Comparison of ENCODE assay signal across 9 cellular contexts in the genomic region with DNA sequence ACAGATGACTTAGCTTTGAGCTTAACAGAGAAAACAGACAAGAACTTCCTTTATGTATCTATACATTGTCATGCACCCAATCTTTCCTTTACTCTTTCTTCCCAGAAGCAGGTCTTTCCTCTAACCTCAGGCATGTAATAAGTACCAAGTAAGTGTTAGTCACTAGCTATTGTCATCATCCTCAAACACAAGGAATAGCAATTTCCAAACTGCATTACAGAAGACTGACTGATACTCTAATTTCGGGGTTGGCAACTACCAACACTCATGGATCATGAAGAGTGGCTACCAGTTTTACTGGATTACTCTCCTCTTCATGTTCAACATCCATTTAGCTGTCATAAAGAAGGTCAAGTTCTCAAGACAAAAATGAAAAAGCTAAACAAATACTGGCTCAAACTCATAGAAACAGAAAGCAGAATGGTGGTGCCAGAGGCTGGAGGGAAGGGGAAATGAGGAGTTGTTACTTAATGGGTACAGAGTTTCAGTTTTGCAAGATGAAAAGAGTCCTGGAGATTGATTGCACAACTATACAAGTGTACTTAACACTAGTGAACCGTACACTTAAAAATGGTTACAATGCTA.
DNase-seq lines count a peak whose midpoint lies in the region; ATAC-seq and TF ChIP-seq lines count a peak whose summit lies in the region.
"Had no signal": no experiment of that assay in that cellular context is flagged by ENCODE, and none has a peak within 500 bp of the region (broad histone marks: within the 10 kb centered on the region; RNA-seq: fewer than 3 reads in every experiment).

No MANE protein-coding gene starts in this region.

- H3K27ac ChIP-seq in fibroblast of lung (ENCODE audit: insufficient read depth, low read length), result peak overlapping the region; percentile 68
- H3K27ac ChIP-seq in skeletal muscle tissue (ENCODE audit: low read depth, low read length), result peak overlapping the region; percentile 2
- H3K27ac ChIP-seq: VCaP had no signal

- H3K36me3 ChIP-seq in fibroblast of lung (ENCODE audit: control insufficient read depth, insufficient read depth, low read length) (no peaks in the 10 kb centered on the region), skeletal muscle tissue (ENCODE audit: control insufficient read depth in 3 of 3, insufficient read depth in 3 of 3, low read length in 3 of 3) (no peaks in the 10 kb centered on the region)

- H3K79me2 ChIP-seq in fibroblast of lung (ENCODE audit: control insufficient read depth, insufficient read depth, low read length), result peaks cover 10% of the 10 kb centered on the region

- TF ChIP-seq CTCF in fibroblast of lung (conservative IDR thresholded peaks at IDR 0.05 in 1 of 2, IDR thresholded peaks at IDR 0.05 in 1 of 2; ENCODE audit: low read depth in 1 of 2, low read length in 2 of 2), result no peak

- peak; percentile 68 for ATAC-seq in GM18867 (IDR thresholded peaks at IDR 0.05; ENCODE audit: unreplicated experiment)
- peak; percentile 58 for ATAC-seq in HG03095 (IDR thresholded peaks at IDR 0.05; ENCODE audit: unreplicated experiment)
- no peak for ATAC-seq in GM21619 (IDR thresholded peaks at IDR 0.05; ENCODE audit: unreplicated experiment)
- no peak for ATAC-seq in GM21786 (IDR thresholded peaks at IDR 0.05; ENCODE audit: unreplicated experiment)

- no peak overlapping the region for H3K9ac ChIP-seq in fibroblast of lung (ENCODE audit: insufficient read depth, low read length)
- no peak overlapping the region for H3K9ac ChIP-seq in skeletal muscle tissue (ENCODE audit: low read depth in 1 of 3, low read length in 3 of 3)

- H3K4me2 ChIP-seq in fibroblast of lung (ENCODE audit: extremely low read depth, insufficient read depth, low read length), result peak overlapping the region; percentile 65

- no peaks in the 10 kb centered on the region for H3K9me3 ChIP-seq in fibroblast of lung (ENCODE audit: control insufficient read depth, insufficient read depth, low read depth, low read length)
- H3K9me3 ChIP-seq in skeletal muscle tissue (ENCODE audit: control insufficient read depth in 3 of 3, low read length in 3 of 3), result no peaks in the 10 kb centered on the region

- no peaks in the 10 kb centered on the region for H4K20me1 ChIP-seq in fibroblast of lung (ENCODE audit: control insufficient read depth, extremely low read depth, insufficient read depth, low read length)

- DNase-seq in SIG-M5 treated with dmso at 0.1 percent for 504 hours (lab: John Stamatoyannopoulos, UW; ENCODE audit: unreplicated experiment) (peak; percentile 94), fibroblast of lung (ENCODE audit: low read depth in 2 of 2) (peak; percentile 81 to 94), C1 segment of cervical spinal cord (lab: John Stamatoyannopoulos, UW) (no peak)

- no peaks in the 10 kb centered on the region for H3K27me3 ChIP-seq in fibroblast of lung (ENCODE audit: control insufficient read depth, insufficient read depth, low read length)
- no peaks in the 10 kb centered on the region for H3K27me3 ChIP-seq in skeletal muscle tissue (ENCODE audit: control insufficient read depth in 3 of 3, insufficient read depth in 3 of 3, low read length in 3 of 3)

- peaks cover 33% of the 10 kb centered on the region for H3K4me1 ChIP-seq in fibroblast of lung (ENCODE audit: control insufficient read depth, extremely low read depth, insufficient read depth, low read length)
- H3K4me1 ChIP-seq in skeletal muscle tissue (ENCODE audit: control insufficient read depth in 3 of 3, insufficient read depth in 3 of 3, low read length in 3 of 3), result peaks cover 26 to 35% (median 31%) of the 10 kb centered on the region in 3 donors

- no peak overlapping the region for H2AFZ ChIP-seq in fibroblast of lung (ENCODE audit: low read length)

- H3K4me3 ChIP-seq in fibroblast of lung (replicated peaks in 1 of 4; ENCODE audit: control extremely low read depth in 1 of 4, insufficient read depth in 1 of 4, low read depth in 3 of 4, low read length in 4 of 4) (peak overlapping the region in 2 of 4 experiments; percentile 4 to 6), skeletal muscle tissue (ENCODE audit: low read length in 3 of 3) (no peak overlapping the region)

Comparison
In these comparisons a context has a peak if more than half of its experiments do, and no peak if none do; other contexts are left out.
1. ATAC-seq: peak in GM18867 (single experiment) and HG03095 (single experiment); none in GM21619 (single experiment) and GM21786 (single experiment).
2. DNase-seq: peak in SIG-M5 treated with dmso at 0.1 percent for 504 hours (single experiment) and fibroblast of lung (2 of 2); none in C1 segment of cervical spinal cord (0 of 14).